ENCODE assay signal across 1 cellular context in the genomic region with DNA sequence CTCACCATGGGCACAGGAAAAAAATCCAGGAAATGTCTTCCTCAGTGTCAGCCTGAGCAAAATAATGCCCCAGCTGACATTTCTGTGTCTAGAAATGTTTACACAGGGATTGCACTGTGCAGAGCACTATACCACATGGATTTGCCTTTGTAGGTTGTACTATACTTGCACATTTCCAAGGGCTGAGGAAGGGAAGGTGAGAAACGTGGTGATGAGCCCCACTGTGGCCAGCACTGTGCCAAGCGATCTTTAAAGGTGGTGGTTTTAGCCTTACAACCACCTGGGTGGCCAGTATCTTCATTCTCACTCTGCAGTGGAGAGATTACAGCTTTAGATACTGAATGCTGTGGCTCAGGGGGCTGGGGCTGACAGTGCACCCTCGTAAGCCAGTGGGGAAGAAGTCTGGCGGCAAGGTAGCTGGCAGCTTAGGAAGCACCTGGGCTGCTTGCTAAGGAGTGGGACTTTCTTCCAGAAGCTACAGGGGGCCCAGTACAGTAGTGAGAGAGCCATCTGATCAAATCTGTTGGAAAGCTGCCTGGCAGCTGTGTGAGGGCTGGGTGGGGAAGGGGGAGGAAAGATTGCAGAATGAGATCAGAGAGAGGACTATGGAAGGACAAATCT.
TF ChIP-seq lines count a peak whose summit lies in the region.

No MANE protein-coding gene starts in this region.

TF ChIP-seq in HepG2, 621 proteins besides CTCF, POLR2A, EP300 and RAD21 (continued from another document and continues in another):
- TF ChIP-seq, protein P1, sequence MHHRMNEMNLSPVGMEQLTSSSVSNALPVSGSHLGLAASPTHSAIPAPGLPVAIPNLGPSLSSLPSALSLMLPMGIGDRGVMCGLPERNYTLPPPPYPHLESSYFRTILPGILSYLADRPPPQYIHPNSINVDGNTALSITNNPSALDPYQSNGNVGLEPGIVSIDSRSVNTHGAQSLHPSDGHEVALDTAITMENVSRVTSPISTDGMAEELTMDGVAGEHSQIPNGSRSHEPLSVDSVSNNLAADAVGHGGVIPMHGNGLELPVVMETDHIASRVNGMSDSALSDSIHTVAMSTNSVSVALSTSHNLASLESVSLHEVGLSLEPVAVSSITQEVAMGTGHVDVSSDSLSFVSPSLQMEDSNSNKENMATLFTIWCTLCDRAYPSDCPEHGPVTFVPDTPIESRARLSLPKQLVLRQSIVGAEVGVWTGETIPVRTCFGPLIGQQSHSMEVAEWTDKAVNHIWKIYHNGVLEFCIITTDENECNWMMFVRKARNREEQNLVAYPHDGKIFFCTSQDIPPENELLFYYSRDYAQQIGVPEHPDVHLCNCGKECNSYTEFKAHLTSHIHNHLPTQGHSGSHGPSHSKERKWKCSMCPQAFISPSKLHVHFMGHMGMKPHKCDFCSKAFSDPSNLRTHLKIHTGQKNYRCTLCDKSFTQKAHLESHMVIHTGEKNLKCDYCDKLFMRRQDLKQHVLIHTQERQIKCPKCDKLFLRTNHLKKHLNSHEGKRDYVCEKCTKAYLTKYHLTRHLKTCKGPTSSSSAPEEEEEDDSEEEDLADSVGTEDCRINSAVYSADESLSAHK (CRISPR knock-in tag; IDR thresholded peaks at IDR 0.05; ENCODE audit: borderline replicate concordance): 0 out of 2 replicates have a peak, but pooled peaks have one; percentile 42
- TF ChIP-seq, protein P2, sequence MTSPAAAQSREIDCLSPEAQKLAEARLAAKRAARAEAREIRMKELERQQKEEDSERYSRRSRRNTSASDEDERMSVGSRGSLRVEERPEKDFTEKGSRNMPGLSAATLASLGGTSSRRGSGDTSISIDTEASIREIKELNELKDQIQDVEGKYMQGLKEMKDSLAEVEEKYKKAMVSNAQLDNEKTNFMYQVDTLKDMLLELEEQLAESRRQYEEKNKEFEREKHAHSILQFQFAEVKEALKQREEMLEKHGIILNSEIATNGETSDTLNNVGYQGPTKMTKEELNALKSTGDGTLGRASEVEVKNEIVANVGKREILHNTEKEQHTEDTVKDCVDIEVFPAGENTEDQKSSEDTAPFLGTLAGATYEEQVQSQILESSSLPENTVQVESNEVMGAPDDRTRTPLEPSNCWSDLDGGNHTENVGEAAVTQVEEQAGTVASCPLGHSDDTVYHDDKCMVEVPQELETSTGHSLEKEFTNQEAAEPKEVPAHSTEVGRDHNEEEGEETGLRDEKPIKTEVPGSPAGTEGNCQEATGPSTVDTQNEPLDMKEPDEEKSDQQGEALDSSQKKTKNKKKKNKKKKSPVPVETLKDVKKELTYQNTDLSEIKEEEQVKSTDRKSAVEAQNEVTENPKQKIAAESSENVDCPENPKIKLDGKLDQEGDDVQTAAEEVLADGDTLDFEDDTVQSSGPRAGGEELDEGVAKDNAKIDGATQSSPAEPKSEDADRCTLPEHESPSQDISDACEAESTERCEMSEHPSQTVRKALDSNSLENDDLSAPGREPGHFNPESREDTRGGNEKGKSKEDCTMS (CRISPR knock-in tag; conservative IDR thresholded peaks at IDR 0.05): no peak
- no peak for TF ChIP-seq LCORL (IDR thresholded peaks at IDR 0.05)
- no peak for TF ChIP-seq LCORL (CRISPR knock-in tag; IDR thresholded peaks at IDR 0.05)
- no peak for TF ChIP-seq ZNF253 (CRISPR knock-in tag; IDR thresholded peaks at IDR 0.05; ENCODE audit: borderline replicate concordance)
- TF ChIP-seq SRY (CRISPR knock-in tag; IDR thresholded peaks at IDR 0.05): no peak
- no peak for TF ChIP-seq ZNF879 (CRISPR knock-in tag; IDR thresholded peaks at IDR 0.05)
- no peak for TF ChIP-seq NCOA2 (CRISPR knock-in tag; IDR thresholded peaks at IDR 0.05)
- no peak for TF ChIP-seq NFATC3 (CRISPR knock-in tag; IDR thresholded peaks at IDR 0.05)
- TF ChIP-seq, protein P3, sequence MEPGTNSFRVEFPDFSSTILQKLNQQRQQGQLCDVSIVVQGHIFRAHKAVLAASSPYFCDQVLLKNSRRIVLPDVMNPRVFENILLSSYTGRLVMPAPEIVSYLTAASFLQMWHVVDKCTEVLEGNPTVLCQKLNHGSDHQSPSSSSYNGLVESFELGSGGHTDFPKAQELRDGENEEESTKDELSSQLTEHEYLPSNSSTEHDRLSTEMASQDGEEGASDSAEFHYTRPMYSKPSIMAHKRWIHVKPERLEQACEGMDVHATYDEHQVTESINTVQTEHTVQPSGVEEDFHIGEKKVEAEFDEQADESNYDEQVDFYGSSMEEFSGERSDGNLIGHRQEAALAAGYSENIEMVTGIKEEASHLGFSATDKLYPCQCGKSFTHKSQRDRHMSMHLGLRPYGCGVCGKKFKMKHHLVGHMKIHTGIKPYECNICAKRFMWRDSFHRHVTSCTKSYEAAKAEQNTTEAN (CRISPR knock-in tag; conservative IDR thresholded peaks at IDR 0.05): no peak
- TF ChIP-seq, protein P4, sequence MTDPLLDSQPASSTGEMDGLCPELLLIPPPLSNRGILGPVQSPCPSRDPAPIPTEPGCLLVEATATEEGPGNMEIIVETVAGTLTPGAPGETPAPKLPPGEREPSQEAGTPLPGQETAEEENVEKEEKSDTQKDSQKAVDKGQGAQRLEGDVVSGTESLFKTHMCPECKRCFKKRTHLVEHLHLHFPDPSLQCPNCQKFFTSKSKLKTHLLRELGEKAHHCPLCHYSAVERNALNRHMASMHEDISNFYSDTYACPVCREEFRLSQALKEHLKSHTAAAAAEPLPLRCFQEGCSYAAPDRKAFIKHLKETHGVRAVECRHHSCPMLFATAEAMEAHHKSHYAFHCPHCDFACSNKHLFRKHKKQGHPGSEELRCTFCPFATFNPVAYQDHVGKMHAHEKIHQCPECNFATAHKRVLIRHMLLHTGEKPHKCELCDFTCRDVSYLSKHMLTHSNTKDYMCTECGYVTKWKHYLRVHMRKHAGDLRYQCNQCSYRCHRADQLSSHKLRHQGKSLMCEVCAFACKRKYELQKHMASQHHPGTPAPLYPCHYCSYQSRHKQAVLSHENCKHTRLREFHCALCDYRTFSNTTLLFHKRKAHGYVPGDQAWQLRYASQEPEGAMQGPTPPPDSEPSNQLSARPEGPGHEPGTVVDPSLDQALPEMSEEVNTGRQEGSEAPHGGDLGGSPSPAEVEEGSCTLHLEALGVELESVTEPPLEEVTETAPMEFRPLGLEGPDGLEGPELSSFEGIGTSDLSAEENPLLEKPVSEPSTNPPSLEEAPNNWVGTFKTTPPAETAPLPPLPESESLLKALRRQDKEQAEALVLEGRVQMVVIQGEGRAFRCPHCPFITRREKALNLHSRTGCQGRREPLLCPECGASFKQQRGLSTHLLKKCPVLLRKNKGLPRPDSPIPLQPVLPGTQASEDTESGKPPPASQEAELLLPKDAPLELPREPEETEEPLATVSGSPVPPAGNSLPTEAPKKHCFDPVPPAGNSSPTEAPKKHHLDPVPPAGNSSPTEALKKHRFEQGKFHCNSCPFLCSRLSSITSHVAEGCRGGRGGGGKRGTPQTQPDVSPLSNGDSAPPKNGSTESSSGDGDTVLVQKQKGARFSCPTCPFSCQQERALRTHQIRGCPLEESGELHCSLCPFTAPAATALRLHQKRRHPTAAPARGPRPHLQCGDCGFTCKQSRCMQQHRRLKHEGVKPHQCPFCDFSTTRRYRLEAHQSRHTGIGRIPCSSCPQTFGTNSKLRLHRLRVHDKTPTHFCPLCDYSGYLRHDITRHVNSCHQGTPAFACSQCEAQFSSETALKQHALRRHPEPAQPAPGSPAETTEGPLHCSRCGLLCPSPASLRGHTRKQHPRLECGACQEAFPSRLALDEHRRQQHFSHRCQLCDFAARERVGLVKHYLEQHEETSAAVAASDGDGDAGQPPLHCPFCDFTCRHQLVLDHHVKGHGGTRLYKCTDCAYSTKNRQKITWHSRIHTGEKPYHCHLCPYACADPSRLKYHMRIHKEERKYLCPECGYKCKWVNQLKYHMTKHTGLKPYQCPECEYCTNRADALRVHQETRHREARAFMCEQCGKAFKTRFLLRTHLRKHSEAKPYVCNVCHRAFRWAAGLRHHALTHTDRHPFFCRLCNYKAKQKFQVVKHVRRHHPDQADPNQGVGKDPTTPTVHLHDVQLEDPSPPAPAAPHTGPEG (CRISPR knock-in tag; IDR thresholded peaks at IDR 0.05): no peak
- no peak for TF ChIP-seq PHB2 (IDR thresholded peaks at IDR 0.05; ENCODE audit: partially characterized antibody)
- TF ChIP-seq RFXANK (CRISPR knock-in tag; IDR thresholded peaks at IDR 0.05): no peak
- TF ChIP-seq KDM5A (IDR thresholded peaks at IDR 0.05; ENCODE audit: borderline replicate concordance, low read length): no peak
- TF ChIP-seq, protein P5, sequence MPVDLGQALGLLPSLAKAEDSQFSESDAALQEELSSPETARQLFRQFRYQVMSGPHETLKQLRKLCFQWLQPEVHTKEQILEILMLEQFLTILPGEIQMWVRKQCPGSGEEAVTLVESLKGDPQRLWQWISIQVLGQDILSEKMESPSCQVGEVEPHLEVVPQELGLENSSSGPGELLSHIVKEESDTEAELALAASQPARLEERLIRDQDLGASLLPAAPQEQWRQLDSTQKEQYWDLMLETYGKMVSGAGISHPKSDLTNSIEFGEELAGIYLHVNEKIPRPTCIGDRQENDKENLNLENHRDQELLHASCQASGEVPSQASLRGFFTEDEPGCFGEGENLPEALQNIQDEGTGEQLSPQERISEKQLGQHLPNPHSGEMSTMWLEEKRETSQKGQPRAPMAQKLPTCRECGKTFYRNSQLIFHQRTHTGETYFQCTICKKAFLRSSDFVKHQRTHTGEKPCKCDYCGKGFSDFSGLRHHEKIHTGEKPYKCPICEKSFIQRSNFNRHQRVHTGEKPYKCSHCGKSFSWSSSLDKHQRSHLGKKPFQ (CRISPR knock-in tag; IDR thresholded peaks at IDR 0.05; ENCODE audit: insufficient replicate concordance): no peak
- no peak for TF ChIP-seq GPN1 (CRISPR knock-in tag; IDR thresholded peaks at IDR 0.05; ENCODE audit: borderline replicate concordance)
- TF ChIP-seq SRSF4 (IDR thresholded peaks at IDR 0.05; ENCODE audit: low read depth, low read length, poor library complexity, severe bottlenecking): no peak
- TF ChIP-seq ZNF260 (CRISPR knock-in tag; IDR thresholded peaks at IDR 0.05; ENCODE audit: borderline replicate concordance, low read depth): no peak
- TF ChIP-seq ZNF766 (CRISPR knock-in tag; IDR thresholded peaks at IDR 0.05; ENCODE audit: borderline replicate concordance): no peak
- TF ChIP-seq SNAI1 (CRISPR knock-in tag; IDR thresholded peaks at IDR 0.05; ENCODE audit: borderline replicate concordance): no peak
- no peak for TF ChIP-seq ZNF816 (CRISPR knock-in tag; IDR thresholded peaks at IDR 0.05; ENCODE audit: borderline replicate concordance)
- no peak for TF ChIP-seq ZBTB7B (CRISPR knock-in tag; IDR thresholded peaks at IDR 0.05)
- TF ChIP-seq NFIB (CRISPR knock-in tag; IDR thresholded peaks at IDR 0.05; ENCODE audit: borderline replicate concordance): no peak
- no peak for TF ChIP-seq NFKB2 (CRISPR knock-in tag; IDR thresholded peaks at IDR 0.05; ENCODE audit: borderline replicate concordance)
- TF ChIP-seq HIVEP1 (CRISPR knock-in tag; IDR thresholded peaks at IDR 0.05): peak; percentile 55; the same call in 1 of the 2 replicates
- TF ChIP-seq, protein P6, sequence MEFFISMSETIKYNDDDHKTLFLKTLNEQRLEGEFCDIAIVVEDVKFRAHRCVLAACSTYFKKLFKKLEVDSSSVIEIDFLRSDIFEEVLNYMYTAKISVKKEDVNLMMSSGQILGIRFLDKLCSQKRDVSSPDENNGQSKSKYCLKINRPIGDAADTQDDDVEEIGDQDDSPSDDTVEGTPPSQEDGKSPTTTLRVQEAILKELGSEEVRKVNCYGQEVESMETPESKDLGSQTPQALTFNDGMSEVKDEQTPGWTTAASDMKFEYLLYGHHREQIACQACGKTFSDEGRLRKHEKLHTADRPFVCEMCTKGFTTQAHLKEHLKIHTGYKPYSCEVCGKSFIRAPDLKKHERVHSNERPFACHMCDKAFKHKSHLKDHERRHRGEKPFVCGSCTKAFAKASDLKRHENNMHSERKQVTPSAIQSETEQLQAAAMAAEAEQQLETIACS (CRISPR knock-in tag; IDR thresholded peaks at IDR 0.05): no peak
- TF ChIP-seq, protein P7, sequence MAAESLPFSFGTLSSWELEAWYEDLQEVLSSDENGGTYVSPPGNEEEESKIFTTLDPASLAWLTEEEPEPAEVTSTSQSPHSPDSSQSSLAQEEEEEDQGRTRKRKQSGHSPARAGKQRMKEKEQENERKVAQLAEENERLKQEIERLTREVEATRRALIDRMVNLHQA (CRISPR knock-in tag; IDR thresholded peaks at IDR 0.05): no peak
- TF ChIP-seq ZNF557 (CRISPR knock-in tag; IDR thresholded peaks at IDR 0.05): no peak
- TF ChIP-seq ZNF850 (CRISPR knock-in tag; conservative IDR thresholded peaks at IDR 0.05): no peak
- TF ChIP-seq, protein P8, sequence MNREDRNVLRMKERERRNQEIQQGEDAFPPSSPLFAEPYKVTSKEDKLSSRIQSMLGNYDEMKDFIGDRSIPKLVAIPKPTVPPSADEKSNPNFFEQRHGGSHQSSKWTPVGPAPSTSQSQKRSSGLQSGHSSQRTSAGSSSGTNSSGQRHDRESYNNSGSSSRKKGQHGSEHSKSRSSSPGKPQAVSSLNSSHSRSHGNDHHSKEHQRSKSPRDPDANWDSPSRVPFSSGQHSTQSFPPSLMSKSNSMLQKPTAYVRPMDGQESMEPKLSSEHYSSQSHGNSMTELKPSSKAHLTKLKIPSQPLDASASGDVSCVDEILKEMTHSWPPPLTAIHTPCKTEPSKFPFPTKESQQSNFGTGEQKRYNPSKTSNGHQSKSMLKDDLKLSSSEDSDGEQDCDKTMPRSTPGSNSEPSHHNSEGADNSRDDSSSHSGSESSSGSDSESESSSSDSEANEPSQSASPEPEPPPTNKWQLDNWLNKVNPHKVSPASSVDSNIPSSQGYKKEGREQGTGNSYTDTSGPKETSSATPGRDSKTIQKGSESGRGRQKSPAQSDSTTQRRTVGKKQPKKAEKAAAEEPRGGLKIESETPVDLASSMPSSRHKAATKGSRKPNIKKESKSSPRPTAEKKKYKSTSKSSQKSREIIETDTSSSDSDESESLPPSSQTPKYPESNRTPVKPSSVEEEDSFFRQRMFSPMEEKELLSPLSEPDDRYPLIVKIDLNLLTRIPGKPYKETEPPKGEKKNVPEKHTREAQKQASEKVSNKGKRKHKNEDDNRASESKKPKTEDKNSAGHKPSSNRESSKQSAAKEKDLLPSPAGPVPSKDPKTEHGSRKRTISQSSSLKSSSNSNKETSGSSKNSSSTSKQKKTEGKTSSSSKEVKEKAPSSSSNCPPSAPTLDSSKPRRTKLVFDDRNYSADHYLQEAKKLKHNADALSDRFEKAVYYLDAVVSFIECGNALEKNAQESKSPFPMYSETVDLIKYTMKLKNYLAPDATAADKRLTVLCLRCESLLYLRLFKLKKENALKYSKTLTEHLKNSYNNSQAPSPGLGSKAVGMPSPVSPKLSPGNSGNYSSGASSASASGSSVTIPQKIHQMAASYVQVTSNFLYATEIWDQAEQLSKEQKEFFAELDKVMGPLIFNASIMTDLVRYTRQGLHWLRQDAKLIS (CRISPR knock-in tag; IDR thresholded peaks at IDR 0.05): no peak
- TF ChIP-seq ZNF235 (CRISPR knock-in tag; IDR thresholded peaks at IDR 0.05; ENCODE audit: borderline replicate concordance): no peak
- TF ChIP-seq MED8 (CRISPR knock-in tag; IDR thresholded peaks at IDR 0.05; ENCODE audit: insufficient replicate concordance): no peak
- TF ChIP-seq, protein P9, sequence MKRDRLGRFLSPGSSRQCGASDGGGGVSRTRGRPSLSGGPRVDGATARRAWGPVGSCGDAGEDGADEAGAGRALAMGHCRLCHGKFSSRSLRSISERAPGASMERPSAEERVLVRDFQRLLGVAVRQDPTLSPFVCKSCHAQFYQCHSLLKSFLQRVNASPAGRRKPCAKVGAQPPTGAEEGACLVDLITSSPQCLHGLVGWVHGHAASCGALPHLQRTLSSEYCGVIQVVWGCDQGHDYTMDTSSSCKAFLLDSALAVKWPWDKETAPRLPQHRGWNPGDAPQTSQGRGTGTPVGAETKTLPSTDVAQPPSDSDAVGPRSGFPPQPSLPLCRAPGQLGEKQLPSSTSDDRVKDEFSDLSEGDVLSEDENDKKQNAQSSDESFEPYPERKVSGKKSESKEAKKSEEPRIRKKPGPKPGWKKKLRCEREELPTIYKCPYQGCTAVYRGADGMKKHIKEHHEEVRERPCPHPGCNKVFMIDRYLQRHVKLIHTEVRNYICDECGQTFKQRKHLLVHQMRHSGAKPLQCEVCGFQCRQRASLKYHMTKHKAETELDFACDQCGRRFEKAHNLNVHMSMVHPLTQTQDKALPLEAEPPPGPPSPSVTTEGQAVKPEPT (CRISPR knock-in tag; IDR thresholded peaks at IDR 0.05; ENCODE audit: low read depth): no peak
- no peak for TF ChIP-seq RBM22 (optimal IDR thresholded peaks at IDR 0.05; ENCODE audit: low read length)
- TF ChIP-seq STAT5B (CRISPR knock-in tag; IDR thresholded peaks at IDR 0.05): no peak
